ENCODE assay signal across 10 cellular contexts in genomic region chr15:74130089-74130848, GRCh38. TPM values are rescaled to one million over a fixed set of nuclear protein-coding genes. Genes with fewer than 3 reads are reported as not detected.
A peak's percentile ranks its signal among the peaks of the same experiment; 100 is the strongest.
DNase-seq lines count a peak whose midpoint lies in the region; ATAC-seq, FAIRE-seq and TF ChIP-seq lines count a peak whose summit lies in the region.
"Had no signal": no experiment of that assay in that cellular context is flagged by ENCODE, and none has a peak within 500 bp of the region (broad histone marks: within the 10 kb centered on the region; RNA-seq: fewer than 3 reads in every experiment).

ISLR2 (plus strand) TSS chr15:74130586; CDS start chr15:74132755, 2,169 bp downstream.

- no peaks in the 10 kb centered on the region for H3K9me3 ChIP-seq in A549
- H3K9me3 ChIP-seq in GM23248 (ENCODE audit: low read depth): no peaks in the 10 kb centered on the region
- peaks cover 0 to 17% (median 5%) of the 10 kb centered on the region in 3 donors for H3K9me3 ChIP-seq in tibial artery
- H3K9me3 ChIP-seq in body of pancreas: no peaks in the 10 kb centered on the region

- TF ChIP-seq EP300 in A549 (IDR thresholded peaks at IDR 0.05): no peak

- H4K8ac ChIP-seq in mesendoderm (ENCODE audit: low read depth, low read length): no peak within 1 kb of the TSS

- H3K27me3 Mint-ChIP-seq in CD14-positive monocyte (ENCODE audit: low read depth in 3 of 3): peaks cover 85 to 96% (median 93%) of the 10 kb centered on the region in 3 donors

- no peaks in the 10 kb centered on the region for H3K79me1 ChIP-seq in mesendoderm (ENCODE audit: low read length)

- DNase-seq in A549 (ENCODE audit: low read depth in 1 of 2, low spot score in 1 of 2): no peak
- DNase-seq in GM23248: peak; percentile 52
- DNase-seq in astrocyte of the spinal cord (ENCODE audit: low read depth, low spot score): peak; percentile 28
- no peak for DNase-seq in mesendoderm
- DNase-seq in tibial artery: no peak
- DNase-seq in body of pancreas: no peak
- DNase-seq in CD14-positive monocyte (ENCODE audit: low spot score): no peak

- POLR2A ChIA-PET in A549 (lab: Yijun Ruan, JAX): interaction anchor here (0.6 to 1.5 kb wide), 2 partner anchors 44 to 164 kb away, joined by 3 to 4 read pairs; no protein-coding TSS in a partner anchor

- TF ChIP-seq POLR2A in A549 (IDR thresholded peaks at IDR 0.05; ENCODE audit: low read length): no peak
- no peak for TF ChIP-seq POLR2A in body of pancreas (IDR thresholded peaks at IDR 0.05)

- 8% methylated on average over 37 of the region's 55 CpGs for WGBS in A549 (ENCODE audit: missing lambda C conversion rate)
- 2 to 4% methylated on average over 29 to 55 of the region's 55 CpGs for WGBS in GM23248 (ENCODE audit: low coverage in 1 of 2, low lambda C conversion rate in 2 of 2, missing lambda C conversion rate in 2 of 2), 2 experiments
- no CpG with 5 or more reads among the region's 55 CpGs for WGBS in mesendoderm (ENCODE audit: extremely low coverage, insufficient coverage, low lambda C conversion rate)
- 2 to 4% methylated on average over 43 to 55 of the region's 55 CpGs for WGBS in body of pancreas, 2 donors

- TF ChIP-seq CTCF in A549 (IDR thresholded peaks at IDR 0.05) (no peak), astrocyte of the spinal cord (IDR thresholded peaks at IDR 0.05; ENCODE audit: low read depth, low read length) (no peak), tibial artery (IDR thresholded peaks at IDR 0.05) (no peak), body of pancreas (IDR thresholded peaks at IDR 0.05) (no peak), CD14-positive monocyte (IDR thresholded peaks at IDR 0.05) (no peak)

- peaks cover 16% of the 10 kb centered on the region; the same call in 1 of the 3 replicates for H3K4me1 ChIP-seq in A549
- peaks cover 11% of the 10 kb centered on the region; the same call in 1 of the 2 replicates for H3K4me1 ChIP-seq in GM23248 (ENCODE audit: insufficient read depth)
- H3K4me1 ChIP-seq in mesendoderm (ENCODE audit: control insufficient read depth, low read depth, low read length): peaks cover 9% of the 10 kb centered on the region
- H3K4me1 ChIP-seq in tibial artery: peaks cover 0 to 51% (median 34%) of the 10 kb centered on the region in 4 donors
- peaks cover 36% of the 10 kb centered on the region for H3K4me1 ChIP-seq in body of pancreas

- H3K23ac ChIP-seq in mesendoderm (ENCODE audit: low read length): no peak within 1 kb of the TSS

- H2AK5ac ChIP-seq in mesendoderm (ENCODE audit: low read length): no peak within 1 kb of the TSS

- H3K4me3 ChIP-seq in A549: peak within 1 kb of the TSS; percentile 36
- H3K4me3 ChIP-seq in GM23248: peak within 1 kb of the TSS; percentile 38; the same call in 1 of the 2 replicates
- H3K4me3 ChIP-seq in astrocyte of the spinal cord (ENCODE audit: low read depth, low read length): peak within 1 kb of the TSS; percentile 22
- H3K4me3 ChIP-seq in mesendoderm (ENCODE audit: low read length): no peak within 1 kb of the TSS
- peak within 1 kb of the TSS in 1 of 2 donors; percentile 6 for H3K4me3 ChIP-seq in tibial artery
- H3K4me3 ChIP-seq in body of pancreas: no peak within 1 kb of the TSS

- no peak for FAIRE-seq in A549 (lab: Jason Lieb, UNC)

- no peak within 1 kb of the TSS for H3K4ac ChIP-seq in mesendoderm (ENCODE audit: low read depth, low read length)

- no peaks in the 10 kb centered on the region for H3K9me2 ChIP-seq in GM23248 (ENCODE audit: insufficient read depth)

- H3K36me3 ChIP-seq in GM23248 (ENCODE audit: low read depth) (no peaks in the 10 kb centered on the region), mesendoderm (ENCODE audit: control insufficient read depth, insufficient read depth, low read length) (no peaks in the 10 kb centered on the region), tibial artery (no peaks in the 10 kb centered on the region), body of pancreas (replicated peaks in 1 of 2; ENCODE audit: insufficient read depth in 1 of 2, low read depth in 2 of 2) (no peaks in the 10 kb centered on the region)

- no peak for TF ChIP-seq RAD21 in A549 (conservative IDR thresholded peaks at IDR 0.05 in 1 of 2, IDR thresholded peaks at IDR 0.05 in 1 of 2)

- peaks cover 20% of the 10 kb centered on the region for H3K4me1 Mint-ChIP-seq in CD14-positive monocyte

- H3K27me3 ChIP-seq in GM23248 (replicated peaks; ENCODE audit: insufficient read depth): peaks cover 70% of the 10 kb centered on the region
- H3K27me3 ChIP-seq in mesendoderm (ENCODE audit: insufficient read depth, low read length, poor library complexity): peaks cover 58% of the 10 kb centered on the region
- H3K27me3 ChIP-seq in tibial artery: peaks cover 0 to 90% of the 10 kb centered on the region in 2 donors
- H3K27me3 ChIP-seq in body of pancreas: peaks cover 0 to 49% of the 10 kb centered on the region in 2 donors

- intact Hi-C loops in tibial artery (cut with DNase I; ENCODE audit: low total_unique reads): no loop called here
- intact Hi-C loops in body of pancreas (cut with DNase I): no loop called here
- intact Hi-C loops in CD14-positive monocyte (cut with micrococcal nuclease): no loop called here

- H3K56ac ChIP-seq in mesendoderm (ENCODE audit: low read length): peak within 1 kb of the TSS; percentile 12

- H3F3A ChIP-seq in GM23248 (ENCODE audit: insufficient read depth): no peaks in the 10 kb centered on the region

- H3K4me2 ChIP-seq in A549 (peak within 1 kb of the TSS; percentile 88), GM23248 (ENCODE audit: unreplicated experiment) (peak within 1 kb of the TSS; percentile 40), mesendoderm (ENCODE audit: low read length) (peak within 1 kb of the TSS; percentile 26)

- H3K36me3 Mint-ChIP-seq in CD14-positive monocyte: no peaks in the 10 kb centered on the region

- H4K5ac ChIP-seq in mesendoderm (ENCODE audit: low read length): no peak within 1 kb of the TSS

- no peak within 1 kb of the TSS for H2BK120ac ChIP-seq in mesendoderm (ENCODE audit: low read depth, low read length)

- no peaks in the 10 kb centered on the region for H4K20me1 ChIP-seq in GM23248 (ENCODE audit: insufficient read depth)

- H3K9ac ChIP-seq in GM23248 (no peak within 1 kb of the TSS), mesendoderm (ENCODE audit: low read length) (peak within 1 kb of the TSS; percentile 33)

- no peak within 1 kb of the TSS for H2BK5ac ChIP-seq in mesendoderm (ENCODE audit: low read length)

- CTCF ChIA-PET in A549 (lab: Yijun Ruan, JAX): interaction anchor here (0.7 to 3.0 kb wide), 8 partner anchors 50 to 192 kb away, joined by 3 to 21 read pairs (median 4); no protein-coding TSS in a partner anchor

- in situ Hi-C loops in GM23248 (cut with MboI): loop anchor here (5.0 kb wide), 1 partner anchor 177 kb away; no protein-coding TSS in a partner anchor
- in situ Hi-C loops in astrocyte of the spinal cord (cut with HindIII; ENCODE audit: low sequenced_read_pairs): no loop called here

- ATAC-seq in A549: no peak
- no peak for ATAC-seq in GM18867 (IDR thresholded peaks at IDR 0.05; ENCODE audit: unreplicated experiment)
- ATAC-seq in body of pancreas: no peak
- ATAC-seq: stimulated activated effector memory CD8-positive, alpha-beta T cell treated with anti-CD3 and anti-CD28 coated beads, Interleukin-12 subunit alpha, Interleukin-12 subunit beta, amount 100 ng/mL, for 72 hours had no signal

- peaks cover 0 to 25% (median 2%) of the 10 kb centered on the region in 7 donors for H3K9me3 Mint-ChIP-seq in CD14-positive monocyte
- H3K9me3 Mint-ChIP-seq: stimulated activated effector memory CD8-positive, alpha-beta T cell treated with anti-CD3 and anti-CD28 coated beads, Interleukin-12 subunit alpha, Interleukin-12 subunit beta, amount 100 ng/mL, for 72 hours had no signal

- H3K18ac ChIP-seq in mesendoderm (ENCODE audit: low read length): no peak within 1 kb of the TSS

- H3K27ac Mint-ChIP-seq in CD14-positive monocyte: no peak within 1 kb of the TSS

- peak within 1 kb of the TSS; percentile 35 to 63; a peak in 3 of 6 replicates for H3K27ac ChIP-seq in A549
- H3K27ac ChIP-seq in GM23248: no peak within 1 kb of the TSS
- no peak within 1 kb of the TSS for H3K27ac ChIP-seq in mesendoderm (ENCODE audit: low read depth, low read length)
- no peak within 1 kb of the TSS for H3K27ac ChIP-seq in tibial artery
- H3K27ac ChIP-seq in body of pancreas: no peak within 1 kb of the TSS

- H2AFZ ChIP-seq in GM23248: peak within 1 kb of the TSS; percentile 42; the same call in 1 of the 2 replicates

- peak within 1 kb of the TSS in 1 of 2 donors; percentile 87 for H3K4me3 Mint-ChIP-seq in CD14-positive monocyte

- H2BK15ac ChIP-seq in mesendoderm (replicated peaks; ENCODE audit: low read depth): no peak within 1 kb of the TSS

- no peaks in the 10 kb centered on the region for H3K79me2 ChIP-seq in GM23248 (ENCODE audit: insufficient read depth)
- H3K79me2 ChIP-seq in mesendoderm (ENCODE audit: control insufficient read depth, insufficient read depth, low read length): no peaks in the 10 kb centered on the region

TF ChIP-seq in A549, 52 proteins besides CTCF, POLR2A, EP300 and RAD21:
- TF ChIP-seq SREBF2 (IDR thresholded peaks at IDR 0.05): no peak
- no peak for TF ChIP-seq NFE2L2 (conservative IDR thresholded peaks at IDR 0.05; ENCODE audit: low read length)
- TF ChIP-seq CBX2 (IDR thresholded peaks at IDR 0.05; ENCODE audit: borderline replicate concordance, low read depth): no peak
- no peak for TF ChIP-seq EHF (CRISPR knock-in tag; IDR thresholded peaks at IDR 0.05)
- no peak for TF ChIP-seq ZSCAN20 (CRISPR knock-in tag; IDR thresholded peaks at IDR 0.05)
- TF ChIP-seq PHF8 (IDR thresholded peaks at IDR 0.05; ENCODE audit: borderline replicate concordance, low read depth): no peak

RNA-seq across cellular contexts. Expression of gene ISLR2, which starts in this region (rescaled TPM):
- polyA plus RNA-seq in A549 (2011; rRNA removed) (0.03 and 0.12 TPM in 2 replicates), A549 (2017; fragmentation: RNase III; extraction: RNeasy Plus Mini Kit Qiagen cat#74134 plus additional on column Dnase treatment) (0.10 to 0.25 TPM (median 0.17 TPM) in 3 replicates), GM23248 (2016; fragmentation: Nextera tagmentation; extraction: Ambion mirVana) (0.20 TPM in 1 of 2 replicates, not detected in the other), CD14-positive monocyte (not detected)
- polyA plus RNA-seq in A549 (2012; cell fraction: cytosol; rRNA removed): 0.04 and 0.11 TPM in 2 replicates
- 0.15 and 0.32 TPM in 2 replicates for polyA plus RNA-seq in A549 (2012; cell fraction: nucleus; rRNA removed)
- 0.17 TPM in 1 of 2 replicates, not detected in the other for polyA minus RNA-seq in A549 (2011; rRNA and poly(A)+ RNA removed)
- not detected in 2 replicates for total RNA-seq in GM23248 (2014; rRNA removed; shearing (Covaris generic))
- 0.28 TPM for polyA plus RNA-seq in mesendoderm (2013, experiment 1 of 2)
- polyA plus RNA-seq in mesendoderm (2013, experiment 2 of 2): 0.21 TPM
- not detected for total RNA-seq in body of pancreas
- total RNA-seq: epithelial cell of proximal tubule had no signal

Comparison
In these comparisons a context has a peak if more than half of its experiments do, and no peak if none do; other contexts are left out.
1. Peak in DNase-seq, H3K4me3 ChIP-seq and H3K4me2 ChIP-seq in GM23248; RNA of the gene not detected or under 1 TPM.
2. H3K27ac ChIP-seq: peak in A549 (2 of 2); none in GM23248 (single experiment), mesendoderm (single experiment), tibial artery (0 of 2) and body of pancreas (0 of 4).
3. H3K4me2 ChIP-seq: peak in every context shown above with its lines; median percentile 88 in A549; 40 in GM23248; 26 in mesendoderm.
4. H3K4me3 ChIP-seq: peak in A549 (single experiment) and astrocyte of the spinal cord (single experiment); none in mesendoderm (single experiment) and body of pancreas (0 of 2).